In genomic region chr15:31342381-31342780, GRCh38 we compare ENCODE assay signal across 9 cellular contexts. TPM values are rescaled to one million over a fixed set of nuclear protein-coding genes. Genes with fewer than 3 reads are reported as not detected.
A peak's percentile ranks its signal among the peaks of the same experiment; 100 is the strongest.
DNase-seq lines count a peak whose midpoint lies in the region; ATAC-seq and TF ChIP-seq lines count a peak whose summit lies in the region.
"Had no signal": no experiment of that assay in that cellular context is flagged by ENCODE, and none has a peak within 500 bp of the region (broad histone marks: within the 10 kb centered on the region; RNA-seq: fewer than 3 reads in every experiment).

No MANE protein-coding gene starts in this region.

- no peak for ATAC-seq in activated naive CD8-positive, alpha-beta T cell treated with anti-CD3 and anti-CD28 coated beads, Interleukin-2, amount 10 ng/mL, durations not matched to agents 7 days and 5 days (ENCODE audit: low read depth)

- H3K4me1 ChIP-seq in muscle layer of duodenum (ENCODE audit: control insufficient read depth in 1 of 2, insufficient read depth in 2 of 2, low read length in 2 of 2): peaks cover 54 to 87% of the 10 kb centered on the region in 2 donors

- peak overlapping the region; percentile 8 for H3K27ac ChIP-seq in muscle layer of duodenum (ENCODE audit: low read length)

- no peak for DNase-seq in activated naive CD4-positive, alpha-beta T cell (lab: John Stamatoyannopoulos, UW)
- no peak for DNase-seq in activated naive CD8-positive, alpha-beta T cell treated with anti-CD3 and anti-CD28 coated beads, Interleukin-2, amount 10 ng/mL, durations not matched to agents 7 days and 5 days
- DNase-seq in type B pancreatic cell (ENCODE audit: extremely low spot score, unreplicated experiment) (no peak), middle frontal gyrus (ENCODE audit: extremely low spot score, low spot score) (no peak)
- no peak for DNase-seq in stimulated activated CD4-positive, alpha-beta T cell treated with anti-CD3 and anti-CD28 coated beads, Interleukin-1b, Interleukin-23, amount 100 ng/mL, for 48 hours
- DNase-seq in activated effector memory CD4-positive, alpha-beta T cell treated with Interleukin-2 at 50 U/mL for 16 hours: no peak
- DNase-seq: stimulated activated naive CD4-positive, alpha-beta T cell treated with Interleukin-2 at 50 U/mL for 16 hours had no signal

- H3K4me3 Mint-ChIP-seq in activated naive CD4-positive, alpha-beta T cell treated with anti-CD3 and anti-CD28 coated beads, Interleukin-2, amount 50 U/mL, for 24 hours: peak overlapping the region; percentile 59
- H3K4me3 Mint-ChIP-seq in activated naive CD8-positive, alpha-beta T cell treated with anti-CD3 and anti-CD28 coated beads, Interleukin-2, amount 10 ng/mL, durations not matched to agents 7 days and 5 days: peak overlapping the region; percentile 95
- no peak overlapping the region for H3K4me3 Mint-ChIP-seq in type B pancreatic cell

- no peak for TF ChIP-seq CTCF in type B pancreatic cell (conservative IDR thresholded peaks at IDR 0.05)

- no peaks in the 10 kb centered on the region for H3K9me3 ChIP-seq in muscle layer of duodenum (ENCODE audit: control insufficient read depth in 1 of 2, low read length in 2 of 2)

- H3K27me3 ChIP-seq in muscle layer of duodenum (ENCODE audit: low read depth, low read length): no peaks in the 10 kb centered on the region

- peaks cover 3 to 7% of the 10 kb centered on the region in 2 donors for H3K36me3 ChIP-seq in muscle layer of duodenum (ENCODE audit: control insufficient read depth in 1 of 2, insufficient read depth in 2 of 2, low read length in 2 of 2)

- peak overlapping the region; percentile 80 for H3K27ac Mint-ChIP-seq in activated naive CD4-positive, alpha-beta T cell treated with anti-CD3 and anti-CD28 coated beads, Interleukin-2, amount 50 U/mL, for 24 hours
- peak overlapping the region; percentile 100 for H3K27ac Mint-ChIP-seq in activated naive CD8-positive, alpha-beta T cell treated with anti-CD3 and anti-CD28 coated beads, Interleukin-2, amount 10 ng/mL, durations not matched to agents 7 days and 5 days
- H3K27ac Mint-ChIP-seq in type B pancreatic cell: peak overlapping the region; percentile 34

- peaks cover 99% of the 10 kb centered on the region for H3K4me1 Mint-ChIP-seq in activated naive CD4-positive, alpha-beta T cell treated with anti-CD3 and anti-CD28 coated beads, Interleukin-2, amount 50 U/mL, for 24 hours
- H3K4me1 Mint-ChIP-seq in activated naive CD8-positive, alpha-beta T cell treated with anti-CD3 and anti-CD28 coated beads, Interleukin-2, amount 10 ng/mL, durations not matched to agents 7 days and 5 days: peaks cover 87% of the 10 kb centered on the region
- H3K4me1 Mint-ChIP-seq in type B pancreatic cell (ENCODE audit: unreplicated experiment): peaks cover 23% of the 10 kb centered on the region

- POLR2A ChIA-PET in activated naive CD8-positive, alpha-beta T cell treated with anti-CD3 and anti-CD28 coated beads, Interleukin-2, amount 10 ng/mL, durations not matched to agents 7 days and 5 days (lab: Charles Lee): interaction anchor here (0.8 to 18.1 kb wide), 5 partner anchors 8 to 93 kb away, joined by 4 to 390 read pairs (median 5); partner anchors contain the start of gene KLF13

- H3K9me3 Mint-ChIP-seq in activated naive CD4-positive, alpha-beta T cell treated with anti-CD3 and anti-CD28 coated beads, Interleukin-2, amount 50 U/mL, for 24 hours: no peaks in the 10 kb centered on the region
- no peaks in the 10 kb centered on the region for H3K9me3 Mint-ChIP-seq in activated naive CD8-positive, alpha-beta T cell treated with anti-CD3 and anti-CD28 coated beads, Interleukin-2, amount 10 ng/mL, durations not matched to agents 7 days and 5 days
- no peaks in the 10 kb centered on the region for H3K9me3 Mint-ChIP-seq in type B pancreatic cell

- H3K36me3 Mint-ChIP-seq in activated naive CD4-positive, alpha-beta T cell treated with anti-CD3 and anti-CD28 coated beads, Interleukin-2, amount 50 U/mL, for 24 hours: no peaks in the 10 kb centered on the region
- H3K36me3 Mint-ChIP-seq in activated naive CD8-positive, alpha-beta T cell treated with anti-CD3 and anti-CD28 coated beads, Interleukin-2, amount 10 ng/mL, durations not matched to agents 7 days and 5 days: peaks cover 15% of the 10 kb centered on the region
- no peaks in the 10 kb centered on the region for H3K36me3 Mint-ChIP-seq in type B pancreatic cell

- no peaks in the 10 kb centered on the region for H3K27me3 Mint-ChIP-seq in activated naive CD4-positive, alpha-beta T cell treated with anti-CD3 and anti-CD28 coated beads, Interleukin-2, amount 50 U/mL, for 24 hours
- no peaks in the 10 kb centered on the region for H3K27me3 Mint-ChIP-seq in activated naive CD8-positive, alpha-beta T cell treated with anti-CD3 and anti-CD28 coated beads, Interleukin-2, amount 10 ng/mL, durations not matched to agents 7 days and 5 days
- H3K27me3 Mint-ChIP-seq in type B pancreatic cell: no peaks in the 10 kb centered on the region

- no peak overlapping the region for H3K4me3 ChIP-seq in muscle layer of duodenum (ENCODE audit: low read depth in 1 of 2, low read length in 2 of 2)

RNA-seq across cellular contexts. Expression of gene KLF13, which starts 15.7 kb away (rescaled TPM):
- 100 to 1,000 TPM; 230 to 252 TPM for total RNA-seq in activated naive CD8-positive, alpha-beta T cell treated with anti-CD3 and anti-CD28 coated beads, Interleukin-2, amount 10 ng/mL, durations not matched to agents 7 days and 5 days
- total RNA-seq in type B pancreatic cell (ENCODE audit: low replicate concordance): 38.6 and 58.2 TPM in 2 replicates

Comparison
In these comparisons a context has a peak if more than half of its experiments do, and no peak if none do; other contexts are left out.
1. H3K27ac Mint-ChIP-seq: peak in every context shown above with its lines; median percentile 100 in activated naive CD8-positive, alpha-beta T cell treated with anti-CD3 and anti-CD28 coated beads, Interleukin-2, amount 10 ng/mL, durations not matched to agents 7 days and 5 days; 80 in activated naive CD4-positive, alpha-beta T cell treated with anti-CD3 and anti-CD28 coated beads, Interleukin-2, amount 50 U/mL, for 24 hours; 34 in type B pancreatic cell.